In genomic region chr10:16521311-16522016, GRCh38 we compare ENCODE assay signal across 8 cellular contexts. TPM values are rescaled to one million over a fixed set of nuclear protein-coding genes. Genes with fewer than 3 reads are reported as not detected.
DNase-seq lines count a peak whose midpoint lies in the region; ATAC-seq, FAIRE-seq and TF ChIP-seq lines count a peak whose summit lies in the region.

C1QL3 (minus strand) TSS chr10:16521879; CDS start chr10:16521065, 814 bp downstream.

- no peak for TF ChIP-seq RAD21 in HepG2 (CRISPR knock-in tag; IDR thresholded peaks at IDR 0.05)

- no peak for TF ChIP-seq POLR2A in HepG2 (IDR thresholded peaks at IDR 0.05; ENCODE audit: insufficient read depth in 1 of 2, low read depth in 2 of 2, low read length in 2 of 2)

- H3K27me3 ChIP-seq in GM23338 (ENCODE audit: insufficient read depth): peaks cover 65% of the 10 kb centered on the region
- peaks cover 1 to 30% of the 10 kb centered on the region in 2 experiments; a peak in 2 of 5 replicates for H3K27me3 ChIP-seq in HepG2 (ENCODE audit: control insufficient read depth in 1 of 2, insufficient read depth in 2 of 2, low read length in 2 of 2)

- H3F3A ChIP-seq in GM23338 (replicated peaks; ENCODE audit: low read depth): no peaks in the 10 kb centered on the region

- TF ChIP-seq CTCF in GM13976 (IDR thresholded peaks at IDR 0.05; ENCODE audit: borderline replicate concordance, control extremely low read depth, extremely low read depth, insufficient read depth, missing control alignments): no peak
- no peak for TF ChIP-seq CTCF in GM23338 (conservative IDR thresholded peaks at IDR 0.05; ENCODE audit: low read depth in 2 of 2)
- no peak for TF ChIP-seq CTCF in HepG2 (CRISPR knock-in tag; IDR thresholded peaks at IDR 0.05)

- H3K36me3 ChIP-seq in GM23338 (ENCODE audit: insufficient read depth) (no peaks in the 10 kb centered on the region), HepG2 (replicated peaks in 1 of 2; ENCODE audit: control insufficient read depth in 1 of 2, insufficient read depth in 2 of 2, low read length in 2 of 2) (no peaks in the 10 kb centered on the region)

- peaks cover 13% of the 10 kb centered on the region for H3K4me1 ChIP-seq in GM23338 (ENCODE audit: insufficient read depth)
- no peaks in the 10 kb centered on the region for H3K4me1 ChIP-seq in HepG2 (ENCODE audit: insufficient read depth, low read length)

- H3K9me3 ChIP-seq in HepG2 (ENCODE audit: low read length): no peaks in the 10 kb centered on the region

- H3K4me2 ChIP-seq in GM23338 (peak within 1 kb of the TSS; percentile 99), HepG2 (ENCODE audit: low read depth, low read length) (peak within 1 kb of the TSS; percentile 60)

- H3K4me3 ChIP-seq in GM23338 (peak within 1 kb of the TSS; percentile 80), HepG2 (replicated peaks in 1 of 3; ENCODE audit: insufficient read depth in 1 of 3, low read depth in 2 of 3, low read length in 3 of 3) (peak within 1 kb of the TSS; percentile 19 to 48 (median 34); a peak in 4 of 6 replicates)

- no peak within 1 kb of the TSS for H3K9ac ChIP-seq in HepG2 (ENCODE audit: insufficient read depth, low read depth, low read length)

- H3K4me1 Mint-ChIP-seq in GM23338: peaks cover 31% of the 10 kb centered on the region
- peaks cover 6% of the 10 kb centered on the region for H3K4me1 Mint-ChIP-seq in central memory CD8-positive, alpha-beta T cell
- peaks cover 17% of the 10 kb centered on the region for H3K4me1 Mint-ChIP-seq in stimulated activated naive CD8-positive, alpha-beta T cell treated with anti-CD3 and anti-CD28 coated beads, Interleukin-15, amount 100 ng/mL, for 72 hours

- peaks cover 3% of the 10 kb centered on the region for H4K20me1 ChIP-seq in GM23338 (replicated peaks; ENCODE audit: insufficient read depth)
- H4K20me1 ChIP-seq in HepG2 (ENCODE audit: insufficient read depth, low read length): no peaks in the 10 kb centered on the region

- POLR2A ChIA-PET in HepG2 (lab: Yijun Ruan, JAX): no interaction called here

- peak; percentile 55 for ATAC-seq in GM23338
- peak; percentile 52 for ATAC-seq in central memory CD8-positive, alpha-beta T cell (replicated peaks; ENCODE audit: extremely low read depth, poor library complexity, severe bottlenecking)
- peak; percentile 75 for ATAC-seq in HepG2
- peak; percentile 62 for ATAC-seq in stimulated activated naive CD8-positive, alpha-beta T cell treated with anti-CD3 and anti-CD28 coated beads, Interleukin-15, amount 100 ng/mL, for 72 hours

- H3K27me3 Mint-ChIP-seq in GM23338 (ENCODE audit: insufficient read depth, low read depth, poor library complexity): peaks cover 35% of the 10 kb centered on the region
- peaks cover 60% of the 10 kb centered on the region for H3K27me3 Mint-ChIP-seq in central memory CD8-positive, alpha-beta T cell
- peaks cover 60% of the 10 kb centered on the region for H3K27me3 Mint-ChIP-seq in stimulated activated naive CD8-positive, alpha-beta T cell treated with anti-CD3 and anti-CD28 coated beads, Interleukin-15, amount 100 ng/mL, for 72 hours

- TF ChIP-seq EP300 in HepG2 (IDR thresholded peaks at IDR 0.05; ENCODE audit: low read depth in 2 of 2, low read length in 2 of 2): no peak
- no peak for TF ChIP-seq EP300 in HepG2 (CRISPR knock-in tag; IDR thresholded peaks at IDR 0.05; ENCODE audit: borderline replicate concordance)

- H2AFZ ChIP-seq in GM23338 (peak within 1 kb of the TSS; percentile 91), HepG2 (ENCODE audit: low read length) (no peak within 1 kb of the TSS)

- DNase-seq in GM13976 (ENCODE audit: low spot score) (peak; percentile 55), GM23338 (ENCODE audit: low spot score) (peak; percentile 79), NCI-H69 (lab: John Stamatoyannopoulos, UW) (peak; percentile 57), HepG2 (ENCODE audit: low spot score) (no peak), dedifferentiated amniotic fluid mesenchymal stem cell (ENCODE audit: extremely low spot score) (no peak), HK-2 (ENCODE audit: unreplicated experiment) (no peak)
- no peak for DNase-seq in central memory CD8-positive, alpha-beta T cell (ENCODE audit: low spot score in 2 of 2)
- DNase-seq in stimulated activated naive CD8-positive, alpha-beta T cell treated with anti-CD3 and anti-CD28 coated beads, Interleukin-15, amount 100 ng/mL, for 72 hours: peak; percentile 38 to 44

- H3K36me3 Mint-ChIP-seq in GM23338 (ENCODE audit: low read depth): no peaks in the 10 kb centered on the region
- no peaks in the 10 kb centered on the region for H3K36me3 Mint-ChIP-seq in central memory CD8-positive, alpha-beta T cell (ENCODE audit: insufficient read depth)

- in situ Hi-C loops in GM13976 (cut with MboI; ENCODE audit: low sequenced_read_pairs, unreplicated experiment) (no loop called here), HepG2 (cut with HindIII; ENCODE audit: extremely low pct_ligation_motif_present, low pct_unique_long_range_greater_than_20kb) (no loop called here)

- H3K27ac ChIP-seq in GM23338 (ENCODE audit: low read depth): no peak within 1 kb of the TSS
- H3K27ac ChIP-seq in HepG2 (ENCODE audit: extremely low read length, insufficient read depth, low read length): no peak within 1 kb of the TSS

- H3K9me3 Mint-ChIP-seq in GM23338: no peaks in the 10 kb centered on the region; the same call in 2 of the 3 replicates
- H3K9me3 Mint-ChIP-seq in central memory CD8-positive, alpha-beta T cell: no peaks in the 10 kb centered on the region
- no peaks in the 10 kb centered on the region for H3K9me3 Mint-ChIP-seq in stimulated activated naive CD8-positive, alpha-beta T cell treated with anti-CD3 and anti-CD28 coated beads, Interleukin-15, amount 100 ng/mL, for 72 hours

- H3K27ac Mint-ChIP-seq in GM23338: no peak within 1 kb of the TSS
- H3K27ac Mint-ChIP-seq in central memory CD8-positive, alpha-beta T cell (ENCODE audit: low read depth): no peak within 1 kb of the TSS
- H3K27ac Mint-ChIP-seq in stimulated activated naive CD8-positive, alpha-beta T cell treated with anti-CD3 and anti-CD28 coated beads, Interleukin-15, amount 100 ng/mL, for 72 hours: peak within 1 kb of the TSS; percentile 8 to 34

- no peaks in the 10 kb centered on the region for H3K79me2 ChIP-seq in GM23338 (replicated peaks; ENCODE audit: insufficient read depth)
- no peaks in the 10 kb centered on the region for H3K79me2 ChIP-seq in HepG2 (ENCODE audit: insufficient read depth, low read length)

- CTCF ChIA-PET in HepG2 (lab: Yijun Ruan, JAX; ENCODE audit: low intra/inter-chr PET ratio, low total read pairs): no interaction called here

- intact Hi-C loops in HepG2 (cut with micrococcal nuclease; ENCODE audit: unreplicated experiment): no loop called here

- H3K4me3 Mint-ChIP-seq in GM23338: peak within 1 kb of the TSS; percentile 82
- H3K4me3 Mint-ChIP-seq in central memory CD8-positive, alpha-beta T cell: peak within 1 kb of the TSS; percentile 86
- peak within 1 kb of the TSS; percentile 88 to 90 for H3K4me3 Mint-ChIP-seq in stimulated activated naive CD8-positive, alpha-beta T cell treated with anti-CD3 and anti-CD28 coated beads, Interleukin-15, amount 100 ng/mL, for 72 hours

- H3K9me2 ChIP-seq in GM23338 (ENCODE audit: insufficient read depth): no peaks in the 10 kb centered on the region

- WGBS in HepG2 (ENCODE audit: low lambda C conversion rate): 18% methylated on average over 44 of the region's 68 CpGs

- no peak for FAIRE-seq in HepG2 (lab: Jason Lieb, UNC)

- BruUV-seq in HepG2 (replicated peaks; lab: Mats Ljungman, UMichigan): no TSS peak

TF ChIP-seq in HepG2, 621 proteins besides CTCF, POLR2A, EP300 and RAD21:
- 0 out of 2 replicates have a peak, but pooled peaks have one; percentile 72 for TF ChIP-seq EZH2 (conservative IDR thresholded peaks at IDR 0.05; ENCODE audit: low read depth, low read length)
- no peak for TF ChIP-seq KLF9 (CRISPR knock-in tag; IDR thresholded peaks at IDR 0.05; ENCODE audit: low read depth)

RNA-seq across cellular contexts. Expression of gene C1QL3, which starts in this region (rescaled TPM):
- total RNA-seq in GM23338 (2014; rRNA removed; shearing (Covaris generic)): 0.85 and 2.3 TPM in 2 replicates
- polyA plus RNA-seq in GM23338 (2016; fragmentation: Nextera tagmentation; extraction: Ambion mirVana) (0.19 and 0.34 TPM in 2 replicates), HepG2 (2011; rRNA removed) (not detected in 2 replicates)
- not detected in 2 replicates for total RNA-seq in HepG2 (2016; rRNA removed; fragmentation: Illumina TruSeq; extraction: Trizol)
- not detected in 2 replicates for total RNA-seq in HepG2 (2016; cell fraction: cytosol; rRNA removed; fragmentation: Illumina TruSeq; extraction: Trizol; ENCODE audit: low read depth)
- total RNA-seq in HepG2 (2016; cell fraction: insoluble cytoplasmic fraction; rRNA removed; fragmentation: Illumina TruSeq; extraction: Trizol): not detected in 2 replicates
- not detected in 2 replicates for total RNA-seq in HepG2 (2016; cell fraction: membrane; rRNA removed; fragmentation: Illumina TruSeq; extraction: Trizol)
- not detected in 2 replicates for total RNA-seq in HepG2 (2016; cell fraction: nucleus; rRNA removed; fragmentation: Illumina TruSeq; extraction: Trizol)
- not detected in 2 replicates for polyA plus RNA-seq in HepG2 (2011; cell fraction: cytosol; rRNA removed)
- not detected in 2 replicates for polyA plus RNA-seq in HepG2 (2011; cell fraction: nucleus; rRNA removed)
- polyA plus RNA-seq in HepG2 (2012): 0.07 and 0.13 TPM in 2 replicates
- polyA plus RNA-seq in HepG2 (2016; cell fraction: cytosol; fragmentation: Illumina TruSeq; extraction: Trizol; ENCODE audit: low read depth): not detected in 2 replicates
- not detected in 2 replicates for polyA plus RNA-seq in HepG2 (2016; cell fraction: insoluble cytoplasmic fraction; fragmentation: Illumina TruSeq; extraction: Trizol; ENCODE audit: low read depth)
- not detected in 2 replicates for polyA plus RNA-seq in HepG2 (2016; cell fraction: membrane; fragmentation: Illumina TruSeq; extraction: Trizol; ENCODE audit: low read depth)
- polyA plus RNA-seq in HepG2 (2016; cell fraction: nucleus; fragmentation: Illumina TruSeq; extraction: Trizol; ENCODE audit: insufficient read depth, low read depth): not detected in 2 replicates
- not detected in 2 replicates for polyA minus RNA-seq in HepG2 (2011; rRNA and poly(A)+ RNA removed; ENCODE audit: low replicate concordance)
- not detected in 2 replicates for polyA minus RNA-seq in HepG2 (2011; cell fraction: cytosol; rRNA and poly(A)+ RNA removed)
- polyA minus RNA-seq in HepG2 (2011; cell fraction: nucleus; rRNA and poly(A)+ RNA removed): not detected in 2 replicates

Comparison
In these comparisons a context has a peak if more than half of its experiments do, and no peak if none do; other contexts are left out.
1. Peak in ATAC-seq, H3K4me3 ChIP-seq and H3K4me2 ChIP-seq in HepG2; RNA of the gene not detected or under 1 TPM.
2. DNase-seq: peak in GM13976 (single experiment), GM23338 (single experiment), NCI-H69 (single experiment) and stimulated activated naive CD8-positive, alpha-beta T cell treated with anti-CD3 and anti-CD28 coated beads, Interleukin-15, amount 100 ng/mL, for 72 hours (2 of 2); none in central memory CD8-positive, alpha-beta T cell (0 of 2), HepG2 (single experiment), dedifferentiated amniotic fluid mesenchymal stem cell (single experiment) and HK-2 (single experiment).
3. H3K27ac Mint-ChIP-seq: peak in stimulated activated naive CD8-positive, alpha-beta T cell treated with anti-CD3 and anti-CD28 coated beads, Interleukin-15, amount 100 ng/mL, for 72 hours (2 of 2); none in GM23338 (single experiment) and central memory CD8-positive, alpha-beta T cell (single experiment).
4. Peak in every context shown above with its lines, with median percentiles within 50 percentile points of each other: ATAC-seq and H3K4me3 Mint-ChIP-seq.